In genomic region chrX:108735087-108735679, GRCh38 we compare ENCODE assay signal across 9 cellular contexts. TPM values are rescaled to one million over a fixed set of nuclear protein-coding genes. Genes with fewer than 3 reads are reported as not detected.
DNase-seq lines count a peak whose midpoint lies in the region.
"Had no signal": no experiment of that assay in that cellular context is flagged by ENCODE, and none has a peak within 500 bp of the region (broad histone marks: within the 10 kb centered on the region; RNA-seq: fewer than 3 reads in every experiment).

No MANE protein-coding gene starts in this region.

- H3K4me1 ChIP-seq in thymus (ENCODE audit: control insufficient read depth, insufficient read depth, low read length), result no peaks in the 10 kb centered on the region
- H3K4me1 ChIP-seq: BLaER1 had no signal

- peaks cover 18% of the 10 kb centered on the region for H3K27me3 ChIP-seq in thymus (ENCODE audit: control insufficient read depth, insufficient read depth)

- H3K4me3 ChIP-seq in thymus (ENCODE audit: low read length), result peak overlapping the region; percentile 12
- H3K4me3 ChIP-seq: BLaER1 had no signal

- H3K27ac ChIP-seq in thymus (ENCODE audit: low read depth), result no peak overlapping the region
- H3K27ac ChIP-seq: BLaER1 had no signal

- no peaks in the 10 kb centered on the region for H3K36me3 ChIP-seq in thymus (ENCODE audit: control insufficient read depth, insufficient read depth)
- H3K36me3 ChIP-seq: BLaER1 had no signal

- peak; percentile 16 for DNase-seq in activated CD4-positive, alpha-beta T cell treated with anti-CD3 and anti-CD28 coated beads for 48 hours
- no peak for DNase-seq in activated CD4-positive, alpha-beta T cell treated with anti-CD3 and anti-CD28 coated beads for 4 hours
- peak; percentile 61 for DNase-seq in NCI-H748 (lab: John Stamatoyannopoulos, UW; ENCODE audit: unreplicated experiment)
- DNase-seq in iPS-NIHi11 (ENCODE audit: low spot score), result peak; percentile 33
- no peak for DNase-seq in stimulated activated CD4-positive, alpha-beta T cell treated with anti-CD3 and anti-CD28 coated beads, Interleukin-1b, Interleukin-23, amount 100 ng/mL, for 48 hours
- no peak for DNase-seq in NAMALWA (ENCODE audit: low spot score)
- DNase-seq in anterior cingulate cortex (lab: John Stamatoyannopoulos, UW), result no peak

- WGBS in thymus, result 9% methylated on average over 36 of the region's 36 CpGs

- no peaks in the 10 kb centered on the region for H3K9me3 ChIP-seq in thymus (ENCODE audit: control insufficient read depth)

RNA-seq across cellular contexts. Expression of gene IRS4, which starts 1.2 kb away (rescaled TPM):
- polyA plus RNA-seq in thymus, result 0.37 TPM

Comparison
In these comparisons a context has a peak if more than half of its experiments do, and no peak if none do; other contexts are left out.
1. DNase-seq: peak in activated CD4-positive, alpha-beta T cell treated with anti-CD3 and anti-CD28 coated beads for 48 hours (single experiment), NCI-H748 (single experiment) and iPS-NIHi11 (single experiment); none in activated CD4-positive, alpha-beta T cell treated with anti-CD3 and anti-CD28 coated beads for 4 hours (0 of 2), stimulated activated CD4-positive, alpha-beta T cell treated with anti-CD3 and anti-CD28 coated beads, Interleukin-1b, Interleukin-23, amount 100 ng/mL, for 48 hours (single experiment), NAMALWA (single experiment) and anterior cingulate cortex (0 of 58).